ENCODE assay signal across 8 cellular contexts in the genomic region with DNA sequence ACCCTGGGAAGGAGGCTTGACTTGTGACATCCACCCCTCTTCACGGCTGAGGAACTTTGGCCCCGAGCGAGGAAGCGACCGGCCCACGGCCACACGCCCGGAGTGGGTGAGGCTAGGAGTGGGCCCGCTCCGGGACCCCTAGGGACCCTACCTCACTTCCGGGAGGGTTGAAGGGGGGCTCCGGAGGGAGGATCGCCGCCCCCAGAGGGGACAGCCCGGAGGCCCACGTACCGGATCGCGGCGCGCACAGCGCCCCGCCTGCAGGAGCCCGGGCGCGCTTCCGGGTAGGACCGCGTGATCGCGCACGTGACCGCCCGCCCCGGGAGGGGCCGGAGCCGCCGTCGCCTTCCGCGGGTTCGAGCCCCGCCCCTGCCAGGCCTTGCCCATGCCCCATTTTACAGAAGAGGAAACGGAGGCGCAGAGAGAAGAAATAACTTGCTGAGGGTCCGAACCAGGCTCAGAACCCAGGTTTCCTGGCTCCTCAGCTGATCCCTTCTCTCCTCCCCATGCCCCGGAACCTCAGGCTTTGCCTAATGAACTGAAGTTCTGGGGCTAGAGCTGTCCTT. TPM values are rescaled to one million over a fixed set of nuclear protein-coding genes. Genes with fewer than 3 reads are reported as not detected.
A peak's percentile ranks its signal among the peaks of the same experiment; 100 is the strongest.
DNase-seq lines count a peak whose midpoint lies in the region; ATAC-seq and TF ChIP-seq lines count a peak whose summit lies in the region.

A gene (minus strand): TSS at position 280 of the 566 bp plus-strand sequence. CDS start 3,695 bp downstream, outside the sequence.

- CTCF ChIA-PET in activated CD8-positive, alpha-beta memory T cell treated with anti-CD3 and anti-CD28 coated beads, Interleukin-2, amount 10 ng/mL, durations not matched to agents 7 days and 5 days (lab: Charles Lee) = interaction anchor here (3.6 kb wide), 1 partner anchor 21 kb away, joined by 13 read pairs; no protein-coding TSS in a partner anchor

- ATAC-seq in GM18861 (IDR thresholded peaks at IDR 0.05; ENCODE audit: unreplicated experiment) = peak; percentile 79
- ATAC-seq in HG03066 (IDR thresholded peaks at IDR 0.05; ENCODE audit: low read depth, unreplicated experiment) = peak; percentile 74
- peak; percentile 95 for ATAC-seq in activated CD8-positive, alpha-beta memory T cell treated with anti-CD3 and anti-CD28 coated beads, Interleukin-2, amount 10 ng/mL, durations not matched to agents 7 days and 5 days

- peak within 1 kb of the TSS; percentile 91 for H3K4me3 Mint-ChIP-seq in activated CD8-positive, alpha-beta memory T cell treated with anti-CD3 and anti-CD28 coated beads, Interleukin-2, amount 10 ng/mL, durations not matched to agents 7 days and 5 days
- H3K4me3 Mint-ChIP-seq in endothelial cell (ENCODE audit: unreplicated experiment) = peak within 1 kb of the TSS; percentile 89

- H3K27me3 Mint-ChIP-seq in activated CD8-positive, alpha-beta memory T cell treated with anti-CD3 and anti-CD28 coated beads, Interleukin-2, amount 10 ng/mL, durations not matched to agents 7 days and 5 days = peaks cover 13% of the 10 kb centered on the region
- peaks cover 7% of the 10 kb centered on the region for H3K27me3 Mint-ChIP-seq in endothelial cell (ENCODE audit: unreplicated experiment)

- no peaks in the 10 kb centered on the region for H3K9me3 Mint-ChIP-seq in activated CD8-positive, alpha-beta memory T cell treated with anti-CD3 and anti-CD28 coated beads, Interleukin-2, amount 10 ng/mL, durations not matched to agents 7 days and 5 days (ENCODE audit: low read depth)
- H3K9me3 Mint-ChIP-seq in endothelial cell (ENCODE audit: unreplicated experiment) = no peaks in the 10 kb centered on the region

- H3K36me3 Mint-ChIP-seq in activated CD8-positive, alpha-beta memory T cell treated with anti-CD3 and anti-CD28 coated beads, Interleukin-2, amount 10 ng/mL, durations not matched to agents 7 days and 5 days = peaks cover 30% of the 10 kb centered on the region
- peaks cover 19% of the 10 kb centered on the region for H3K36me3 Mint-ChIP-seq in endothelial cell (ENCODE audit: low read depth, unreplicated experiment)

- DNase-seq in AG08395 (ENCODE audit: low spot score) (peak; percentile 94), NCI-H748 treated with DMSO at 0.1 percent for 48 hours (lab: John Stamatoyannopoulos, UW) (peak; percentile 6), endothelial cell (ENCODE audit: low spot score) (peak; percentile 66), middle frontal gyrus (ENCODE audit: extremely low spot score, low spot score) (peak; percentile 36)
- DNase-seq in activated CD8-positive, alpha-beta memory T cell treated with anti-CD3 and anti-CD28 coated beads, Interleukin-2, amount 10 ng/mL, durations not matched to agents 7 days and 5 days = peak; percentile 87
- peak; percentile 52 to 65 for DNase-seq in stimulated activated CD8-positive, alpha-beta memory T cell treated with anti-CD3 and anti-CD28 coated beads, Interleukin-2, amount 100 ng/mL, for 1 hour (ENCODE audit: low read depth in 2 of 2)

- H3K4me1 Mint-ChIP-seq in activated CD8-positive, alpha-beta memory T cell treated with anti-CD3 and anti-CD28 coated beads, Interleukin-2, amount 10 ng/mL, durations not matched to agents 7 days and 5 days = peaks cover 44% of the 10 kb centered on the region
- peaks cover 5% of the 10 kb centered on the region for H3K4me1 Mint-ChIP-seq in endothelial cell (ENCODE audit: unreplicated experiment)

- H3K27ac Mint-ChIP-seq in activated CD8-positive, alpha-beta memory T cell treated with anti-CD3 and anti-CD28 coated beads, Interleukin-2, amount 10 ng/mL, durations not matched to agents 7 days and 5 days = peak within 1 kb of the TSS; percentile 90
- H3K27ac Mint-ChIP-seq in endothelial cell (ENCODE audit: unreplicated experiment) = peak within 1 kb of the TSS; percentile 65

- no peak for TF ChIP-seq CTCF in endothelial cell (IDR thresholded peaks at IDR 0.05; ENCODE audit: unreplicated experiment)

RNA-seq across cellular contexts. Expression of the gene that starts here (rescaled TPM):
- 10 to 100 TPM; 72.0 to 99.5 TPM for total RNA-seq in activated CD8-positive, alpha-beta memory T cell treated with anti-CD3 and anti-CD28 coated beads, Interleukin-2, amount 10 ng/mL, durations not matched to agents 7 days and 5 days
- 30.6 TPM for total RNA-seq in endothelial cell (ENCODE audit: unreplicated experiment)

Comparison
In these comparisons a context has a peak if more than half of its experiments do, and no peak if none do; other contexts are left out.
1. Peak in every context shown above with its lines: DNase-seq and ATAC-seq.
2. DNase-seq: peak in every context shown above with its lines; median percentile 94 in AG08395; 87 in activated CD8-positive, alpha-beta memory T cell treated with anti-CD3 and anti-CD28 coated beads, Interleukin-2, amount 10 ng/mL, durations not matched to agents 7 days and 5 days; 66 in endothelial cell; 58 in stimulated activated CD8-positive, alpha-beta memory T cell treated with anti-CD3 and anti-CD28 coated beads, Interleukin-2, amount 100 ng/mL, for 1 hour; 36 in middle frontal gyrus; 6 in NCI-H748 treated with DMSO at 0.1 percent for 48 hours.